In genomic region chr1:7755448-7755847, GRCh38 we compare ENCODE assay signal across 2 cellular contexts.
TF ChIP-seq lines count a peak whose summit lies in the region.

No MANE protein-coding gene starts in this region.

TF ChIP-seq in HepG2, 621 proteins besides CTCF, POLR2A, EP300 and RAD21:
- no peak for TF ChIP-seq ZBTB37 (CRISPR knock-in tag; IDR thresholded peaks at IDR 0.05)
- TF ChIP-seq RBM22 (optimal IDR thresholded peaks at IDR 0.05; ENCODE audit: low read length), result no peak
- TF ChIP-seq ZFP91 (CRISPR knock-in tag; IDR thresholded peaks at IDR 0.05; ENCODE audit: borderline replicate concordance), result no peak
- no peak for TF ChIP-seq NFAT5 (CRISPR knock-in tag; IDR thresholded peaks at IDR 0.05)
- no peak for TF ChIP-seq PRPF4 (IDR thresholded peaks at IDR 0.05; ENCODE audit: low read depth, low read length, poor library complexity, severe bottlenecking)
- no peak for TF ChIP-seq SOX13 (IDR thresholded peaks at IDR 0.05)
- no peak for TF ChIP-seq SOX13 (CRISPR knock-in tag; conservative IDR thresholded peaks at IDR 0.05 in 1 of 2, IDR thresholded peaks at IDR 0.05 in 1 of 2)
- TF ChIP-seq CREM (IDR thresholded peaks at IDR 0.05), result no peak
- no peak for TF ChIP-seq CREM (CRISPR knock-in tag; IDR thresholded peaks at IDR 0.05)
- TF ChIP-seq STAG1 (CRISPR knock-in tag; IDR thresholded peaks at IDR 0.05), result peak; percentile 39; the same call in 1 of the 2 replicates
- no peak for TF ChIP-seq ZFP1 (CRISPR knock-in tag; IDR thresholded peaks at IDR 0.05)
- no peak for TF ChIP-seq ARNT (IDR thresholded peaks at IDR 0.05)
- peak; percentile 37; the same call in 1 of the 2 replicates for TF ChIP-seq SMC3 (IDR thresholded peaks at IDR 0.05; ENCODE audit: low read length)

TF ChIP-seq in endothelial cell of umbilical vein, 7 proteins besides CTCF, POLR2A, EP300 and RAD21:
- TF ChIP-seq MAX (IDR thresholded peaks at IDR 0.05; ENCODE audit: insufficient read depth, insufficient read length) (no peak), EZH2 (IDR thresholded peaks at IDR 0.05; ENCODE audit: borderline replicate concordance, low read depth, low read length, severe bottlenecking) (no peak), MYC (IDR thresholded peaks at IDR 0.05; ENCODE audit: low read depth, low read length) (no peak), JUN (IDR thresholded peaks at IDR 0.05; ENCODE audit: borderline replicate concordance, insufficient read depth, insufficient read length, low read depth) (no peak), FOS (IDR thresholded peaks at IDR 0.05; ENCODE audit: borderline replicate concordance, insufficient read depth, low read length) (no peak), POLR2AphosphoS5 (IDR thresholded peaks at IDR 0.05; ENCODE audit: insufficient read depth, low read depth, low read length) (no peak), GATA2 (IDR thresholded peaks at IDR 0.05; ENCODE audit: insufficient read depth, insufficient read length, low read depth, low read length) (no peak)
